ENCODE assay signal across 1 cellular context in the genomic region with DNA sequence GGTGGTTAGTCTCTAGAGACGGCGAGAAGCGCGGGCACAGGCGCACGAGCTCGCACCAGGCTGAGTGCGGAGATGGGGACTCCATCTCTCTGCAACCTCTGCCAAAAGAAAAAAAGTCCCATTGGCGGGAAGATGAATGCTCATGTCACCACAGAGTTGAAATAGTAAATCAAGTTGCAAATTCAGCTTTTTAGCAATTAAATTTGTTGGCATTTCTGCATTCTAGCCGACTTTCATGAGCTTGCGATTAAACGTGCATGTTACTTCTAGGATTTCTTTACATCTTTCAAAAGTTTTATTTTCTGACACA.
TF ChIP-seq lines count a peak whose summit lies in the region.

No MANE protein-coding gene starts in this region.

TF ChIP-seq in K562, 482 proteins besides CTCF, POLR2A, EP300 and RAD21 (continues in another document):
- no peak for TF ChIP-seq ZNF140 (CRISPR knock-in tag; IDR thresholded peaks at IDR 0.05)
- no peak for TF ChIP-seq GATAD2B (IDR thresholded peaks at IDR 0.05; ENCODE audit: borderline replicate concordance)
- no peak for TF ChIP-seq ZNF263 (CRISPR knock-in tag; IDR thresholded peaks at IDR 0.05; ENCODE audit: borderline replicate concordance)
- TF ChIP-seq, protein P1, sequence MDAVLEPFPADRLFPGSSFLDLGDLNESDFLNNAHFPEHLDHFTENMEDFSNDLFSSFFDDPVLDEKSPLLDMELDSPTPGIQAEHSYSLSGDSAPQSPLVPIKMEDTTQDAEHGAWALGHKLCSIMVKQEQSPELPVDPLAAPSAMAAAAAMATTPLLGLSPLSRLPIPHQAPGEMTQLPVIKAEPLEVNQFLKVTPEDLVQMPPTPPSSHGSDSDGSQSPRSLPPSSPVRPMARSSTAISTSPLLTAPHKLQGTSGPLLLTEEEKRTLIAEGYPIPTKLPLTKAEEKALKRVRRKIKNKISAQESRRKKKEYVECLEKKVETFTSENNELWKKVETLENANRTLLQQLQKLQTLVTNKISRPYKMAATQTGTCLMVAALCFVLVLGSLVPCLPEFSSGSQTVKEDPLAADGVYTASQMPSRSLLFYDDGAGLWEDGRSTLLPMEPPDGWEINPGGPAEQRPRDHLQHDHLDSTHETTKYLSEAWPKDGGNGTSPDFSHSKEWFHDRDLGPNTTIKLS (IDR thresholded peaks at IDR 0.05; ENCODE audit: borderline replicate concordance, low read depth) = no peak
- no peak for TF ChIP-seq BRCA1 (IDR thresholded peaks at IDR 0.05)
- no peak for TF ChIP-seq BRCA1 (CRISPR knock-in tag; IDR thresholded peaks at IDR 0.05)
- TF ChIP-seq BRD4 (IDR thresholded peaks at IDR 0.05) = no peak
- TF ChIP-seq ZNF830 (CRISPR knock-in tag; IDR thresholded peaks at IDR 0.05) = no peak
- no peak for TF ChIP-seq TGIF2 (CRISPR knock-in tag; IDR thresholded peaks at IDR 0.05)
- TF ChIP-seq FOXP1 (CRISPR knock-in tag; IDR thresholded peaks at IDR 0.05) = 0 out of 2 replicates have a peak, but pooled peaks have one; percentile 64
- peak; percentile 1; the same call in 1 of the 2 replicates for TF ChIP-seq MGA (IDR thresholded peaks at IDR 0.05)
- TF ChIP-seq ZFP30 (CRISPR knock-in tag; IDR thresholded peaks at IDR 0.05; ENCODE audit: borderline replicate concordance) = no peak
- TF ChIP-seq CBX1 (IDR thresholded peaks at IDR 0.05; ENCODE audit: low read depth) = no peak
- no peak for TF ChIP-seq SIRT6 (IDR thresholded peaks at IDR 0.05; ENCODE audit: low read depth, low read length)
- TF ChIP-seq NELFE (IDR thresholded peaks at IDR 0.05; ENCODE audit: insufficient read depth, insufficient read length) = no peak
- TF ChIP-seq NFATC3 (IDR thresholded peaks at IDR 0.05) = no peak
- no peak for TF ChIP-seq FOXA3 (CRISPR knock-in tag; conservative IDR thresholded peaks at IDR 0.05 in 1 of 2, IDR thresholded peaks at IDR 0.05 in 1 of 2)
- no peak for TF ChIP-seq KDM1A (IDR thresholded peaks at IDR 0.05)
- TF ChIP-seq TSHZ1 (CRISPR knock-in tag; IDR thresholded peaks at IDR 0.05) = no peak
- TF ChIP-seq YY1 (IDR thresholded peaks at IDR 0.05; ENCODE audit: borderline replicate concordance in 1 of 3, control insufficient read depth in 1 of 3, extremely low read depth in 1 of 3, insufficient read depth in 3 of 3, insufficient read length in 1 of 3, insufficient replicate concordance in 2 of 3, low read depth in 1 of 3, low read length in 2 of 3) = peak in 1 of 3 experiments; percentile 41
- TF ChIP-seq FOXJ2 (tag; IDR thresholded peaks at IDR 0.05) = no peak
- TF ChIP-seq SMARCC2 (IDR thresholded peaks at IDR 0.05; ENCODE audit: low read depth) = no peak
- TF ChIP-seq RB1 (IDR thresholded peaks at IDR 0.05; ENCODE audit: low read depth) = 0 out of 2 replicates have a peak, but pooled peaks have one; percentile 27
- TF ChIP-seq ZNF384 (IDR thresholded peaks at IDR 0.05; ENCODE audit: low read depth, low read length) = no peak; the same call in 1 of the 2 replicates
- no peak for TF ChIP-seq NFIC (IDR thresholded peaks at IDR 0.05)
- TF ChIP-seq NFE2 (IDR thresholded peaks at IDR 0.05; ENCODE audit: low read depth) = no peak
- TF ChIP-seq ZNF143 (CRISPR knock-in tag; IDR thresholded peaks at IDR 0.05) = no peak
- no peak for TF ChIP-seq PTTG1 (tag; IDR thresholded peaks at IDR 0.05; ENCODE audit: low read depth)
- no peak for TF ChIP-seq EWSR1 (IDR thresholded peaks at IDR 0.05; ENCODE audit: borderline replicate concordance, low read depth, partially characterized antibody)
- no peak for TF ChIP-seq EHMT2 (IDR thresholded peaks at IDR 0.05)
- TF ChIP-seq, protein P2, sequence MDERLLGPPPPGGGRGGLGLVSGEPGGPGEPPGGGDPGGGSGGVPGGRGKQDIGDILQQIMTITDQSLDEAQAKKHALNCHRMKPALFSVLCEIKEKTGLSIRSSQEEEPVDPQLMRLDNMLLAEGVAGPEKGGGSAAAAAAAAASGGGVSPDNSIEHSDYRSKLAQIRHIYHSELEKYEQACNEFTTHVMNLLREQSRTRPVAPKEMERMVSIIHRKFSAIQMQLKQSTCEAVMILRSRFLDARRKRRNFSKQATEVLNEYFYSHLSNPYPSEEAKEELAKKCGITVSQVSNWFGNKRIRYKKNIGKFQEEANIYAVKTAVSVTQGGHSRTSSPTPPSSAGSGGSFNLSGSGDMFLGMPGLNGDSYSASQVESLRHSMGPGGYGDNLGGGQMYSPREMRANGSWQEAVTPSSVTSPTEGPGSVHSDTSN (CRISPR knock-in tag; IDR thresholded peaks at IDR 0.05; ENCODE audit: low read depth) = no peak
- TF ChIP-seq, protein P2 (tag; conservative IDR thresholded peaks at IDR 0.05; ENCODE audit: low read depth) = 0 out of 2 replicates have a peak, but pooled peaks have one; percentile 21
- no peak for TF ChIP-seq HNRNPK (IDR thresholded peaks at IDR 0.05; ENCODE audit: low read depth, low read length, poor library complexity, severe bottlenecking)
- TF ChIP-seq, protein P3, sequence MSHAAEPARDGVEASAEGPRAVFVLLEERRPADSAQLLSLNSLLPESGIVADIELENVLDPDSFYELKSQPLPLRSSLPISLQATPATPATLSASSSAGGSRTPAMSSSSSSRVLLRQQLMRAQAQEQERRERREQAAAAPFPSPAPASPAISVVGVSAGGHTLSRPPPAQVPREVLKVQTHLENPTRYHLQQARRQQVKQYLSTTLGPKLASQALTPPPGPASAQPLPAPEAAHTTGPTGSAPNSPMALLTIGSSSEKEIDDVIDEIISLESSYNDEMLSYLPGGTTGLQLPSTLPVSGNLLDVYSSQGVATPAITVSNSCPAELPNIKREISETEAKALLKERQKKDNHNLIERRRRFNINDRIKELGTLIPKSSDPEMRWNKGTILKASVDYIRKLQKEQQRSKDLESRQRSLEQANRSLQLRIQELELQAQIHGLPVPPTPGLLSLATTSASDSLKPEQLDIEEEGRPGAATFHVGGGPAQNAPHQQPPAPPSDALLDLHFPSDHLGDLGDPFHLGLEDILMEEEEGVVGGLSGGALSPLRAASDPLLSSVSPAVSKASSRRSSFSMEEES (CRISPR knock-in tag; IDR thresholded peaks at IDR 0.05) = no peak
- TF ChIP-seq ZNF146 (CRISPR knock-in tag; IDR thresholded peaks at IDR 0.05; ENCODE audit: unreplicated experiment) = no peak
- TF ChIP-seq NR2C2 (CRISPR knock-in tag; IDR thresholded peaks at IDR 0.05) = 0 out of 2 replicates have a peak, but pooled peaks have one; percentile 1
- no peak for TF ChIP-seq NR2C2 (tag; IDR thresholded peaks at IDR 0.05)
- TF ChIP-seq, protein P4, sequence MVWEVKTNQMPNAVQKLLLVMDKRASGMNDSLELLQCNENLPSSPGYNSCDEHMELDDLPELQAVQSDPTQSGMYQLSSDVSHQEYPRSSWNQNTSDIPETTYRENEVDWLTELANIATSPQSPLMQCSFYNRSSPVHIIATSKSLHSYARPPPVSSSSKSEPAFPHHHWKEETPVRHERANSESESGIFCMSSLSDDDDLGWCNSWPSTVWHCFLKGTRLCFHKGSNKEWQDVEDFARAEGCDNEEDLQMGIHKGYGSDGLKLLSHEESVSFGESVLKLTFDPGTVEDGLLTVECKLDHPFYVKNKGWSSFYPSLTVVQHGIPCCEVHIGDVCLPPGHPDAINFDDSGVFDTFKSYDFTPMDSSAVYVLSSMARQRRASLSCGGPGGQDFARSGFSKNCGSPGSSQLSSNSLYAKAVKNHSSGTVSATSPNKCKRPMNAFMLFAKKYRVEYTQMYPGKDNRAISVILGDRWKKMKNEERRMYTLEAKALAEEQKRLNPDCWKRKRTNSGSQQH (CRISPR knock-in tag; IDR thresholded peaks at IDR 0.05) = no peak
- TF ChIP-seq CBX5 (IDR thresholded peaks at IDR 0.05; ENCODE audit: borderline replicate concordance, low read depth) = no peak
- peak; percentile 7; the same call in 1 of the 2 replicates for TF ChIP-seq RBFOX2 (IDR thresholded peaks at IDR 0.05; ENCODE audit: low read depth, low read length)
